Comparison of ENCODE assay signal across 8 cellular contexts in the genomic region with DNA sequence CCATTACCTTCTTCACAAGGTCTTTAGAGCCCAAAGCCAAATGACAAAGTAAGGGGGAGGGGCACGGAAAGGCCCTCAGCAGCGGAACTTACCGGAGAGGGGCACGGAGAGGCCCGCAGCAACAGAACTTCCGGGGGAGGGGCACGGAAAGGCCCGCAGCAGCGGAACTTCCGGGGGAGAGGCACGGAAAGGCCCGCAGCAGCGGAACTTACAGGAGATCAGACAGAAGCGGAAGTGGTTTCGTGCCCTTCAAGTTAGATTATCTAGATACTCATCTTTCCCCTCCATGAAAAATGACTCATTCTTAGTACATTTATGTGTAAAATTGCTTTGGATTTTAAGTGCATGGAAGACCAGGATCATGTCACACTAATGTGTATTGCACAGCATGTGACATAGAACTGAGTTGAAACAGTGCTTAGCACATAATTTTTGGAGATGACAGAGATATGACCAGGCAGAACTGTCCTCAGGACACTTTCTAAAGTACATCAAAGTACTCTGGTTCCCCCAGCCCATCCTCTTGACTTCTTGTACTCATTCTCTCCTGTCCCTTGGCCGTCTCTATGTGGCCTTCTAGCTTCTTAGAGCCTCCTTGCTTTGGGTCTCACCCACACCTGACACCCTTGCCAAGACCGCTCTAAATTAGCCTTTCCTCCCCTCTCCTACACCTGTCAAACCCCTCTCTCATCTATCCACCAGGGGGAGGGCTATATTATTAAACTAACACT. TPM values are rescaled to one million over a fixed set of nuclear protein-coding genes. Genes with fewer than 3 reads are reported as not detected.
DNase-seq lines count a peak whose midpoint lies in the region; ATAC-seq and TF ChIP-seq lines count a peak whose summit lies in the region.

No MANE protein-coding gene starts in this region.

- peaks cover 0 to 8% (median 0%) of the 10 kb centered on the region in 11 donors for H3K9me3 ChIP-seq in heart right ventricle
- no peaks in the 10 kb centered on the region for H3K9me3 ChIP-seq in mononuclear cell (ENCODE audit: low read depth, low read length)
- no peaks in the 10 kb centered on the region for H3K9me3 ChIP-seq in thymus (ENCODE audit: control insufficient read depth)

- intact Hi-C loops in heart right ventricle (cut with DNase I): loop anchor here in 1 of 10 donors (5.0 kb wide), 1 partner anchor 300 kb away; no protein-coding TSS in a partner anchor
- intact Hi-C loops in Right ventricle myocardium inferior (cut with DNase I): no loop called here

- TF ChIP-seq CTCF in heart right ventricle (IDR thresholded peaks at IDR 0.05): no peak

- DNase-seq in heart right ventricle (peak in 1 of 2 donors; percentile 27), Right ventricle myocardium inferior (ENCODE audit: missing footprints) (no peak), SK-N-DZ (ENCODE audit: low spot score) (peak; percentile 74), iPS-NIHi7 (ENCODE audit: extremely low spot score) (no peak)
- peak; percentile 81 for DNase-seq in activated naive CD4-positive, alpha-beta T cell treated with Interleukin-2 at 50 U/mL for 16 hours

- WGBS in heart right ventricle, 2 donors: 31 to 35% methylated on average over 17 of the region's 17 CpGs
- WGBS in thymus: 13% methylated on average over 17 of the region's 17 CpGs

- H3K4me1 ChIP-seq in heart right ventricle: peaks cover 0 to 13% (median 0%) of the 10 kb centered on the region in 9 donors
- H3K4me1 ChIP-seq in mononuclear cell (ENCODE audit: insufficient read depth, low read length): peaks cover 18% of the 10 kb centered on the region
- H3K4me1 ChIP-seq in thymus (ENCODE audit: control insufficient read depth, insufficient read depth, low read length): peaks cover 2% of the 10 kb centered on the region

- H3K27me3 ChIP-seq in heart right ventricle: peaks cover 0 to 11% (median 0%) of the 10 kb centered on the region in 7 donors
- H3K27me3 ChIP-seq in mononuclear cell (ENCODE audit: insufficient read depth, low read length): peaks cover 4% of the 10 kb centered on the region
- H3K27me3 ChIP-seq in thymus (ENCODE audit: control insufficient read depth, insufficient read depth): no peaks in the 10 kb centered on the region

- H3K36me3 ChIP-seq in heart right ventricle (no peaks in the 10 kb centered on the region), thymus (ENCODE audit: control insufficient read depth, insufficient read depth) (no peaks in the 10 kb centered on the region)

- peak in 5 of 8 donors; percentile 19 to 62 (median 52) for ATAC-seq in heart right ventricle
- no peak for ATAC-seq in Right ventricle myocardium inferior
- peak; percentile 67 for ATAC-seq in HG03108 (IDR thresholded peaks at IDR 0.05; ENCODE audit: unreplicated experiment)

- H3K27ac ChIP-seq in heart right ventricle (no peak overlapping the region), thymus (ENCODE audit: low read depth) (no peak overlapping the region)

- H3K4me3 ChIP-seq in heart right ventricle: peak overlapping the region in 2 of 10 donors; percentile 6 to 19
- H3K4me3 ChIP-seq in mononuclear cell (ENCODE audit: low read length): peak overlapping the region; percentile 32
- peak overlapping the region; percentile 30 for H3K4me3 ChIP-seq in thymus (ENCODE audit: low read length)

RNA-seq across cellular contexts. Expression of a gene that starts 25.7 kb away (rescaled TPM):
- total RNA-seq in heart right ventricle: not detected
- not detected for polyA plus RNA-seq in heart right ventricle
- not detected for total RNA-seq in Right ventricle myocardium inferior
- not detected in 2 replicates for polyA plus RNA-seq in SK-N-DZ (2014; cell fraction: cytosol; rRNA removed)
- polyA plus RNA-seq in SK-N-DZ (2014; cell fraction: nucleus; rRNA removed): not detected in 2 replicates
- total RNA-seq in mononuclear cell: not detected
- polyA plus RNA-seq in thymus: 0.34 TPM

RNA-seq across cellular contexts. Expression of a gene that starts 46.4 kb away (rescaled TPM):
- total RNA-seq in heart right ventricle: 10 to 100 TPM; 20.4 to 35.4 (median 31.0) TPM
- polyA plus RNA-seq in heart right ventricle: 10 to 100 TPM; 13.3 to 50.5 TPM
- total RNA-seq in Right ventricle myocardium inferior: 25.0 TPM
- 32.5 and 34.8 TPM in 2 replicates for polyA plus RNA-seq in SK-N-DZ (2014; cell fraction: cytosol; rRNA removed)
- 80.1 and 95.3 TPM in 2 replicates for polyA plus RNA-seq in SK-N-DZ (2014; cell fraction: nucleus; rRNA removed)
- total RNA-seq in mononuclear cell: 21.7 TPM
- 37.6 TPM for polyA plus RNA-seq in thymus

Comparison
In these comparisons a context has a peak if more than half of its experiments do, and no peak if none do; other contexts are left out.
1. DNase-seq: peak in SK-N-DZ (single experiment) and activated naive CD4-positive, alpha-beta T cell treated with Interleukin-2 at 50 U/mL for 16 hours (single experiment); none in Right ventricle myocardium inferior (single experiment) and iPS-NIHi7 (single experiment).